ENCODE assay signal across 12 cellular contexts in genomic region chr1:38052750-38053415, GRCh38. TPM values are rescaled to one million over a fixed set of nuclear protein-coding genes. Genes with fewer than 3 reads are reported as not detected.
DNase-seq lines count a peak whose midpoint lies in the region; ATAC-seq and TF ChIP-seq lines count a peak whose summit lies in the region.
"Had no signal": no experiment of that assay in that cellular context is flagged by ENCODE, and none has a peak within 500 bp of the region (broad histone marks: within the 10 kb centered on the region; RNA-seq: fewer than 3 reads in every experiment).

No MANE protein-coding gene starts in this region.

- DNase-seq in activated naive CD8-positive, alpha-beta T cell treated with anti-CD3 and anti-CD28 coated beads, Interleukin-2, amount 50 U/mL, for 24 hours = no peak
- no peak for DNase-seq in activated naive CD8-positive, alpha-beta T cell treated with anti-CD3 and anti-CD28 coated beads for 36 hours
- DNase-seq in RPMI8226 (peak; percentile 63), thyroid gland (no peak), SKM-1 (lab: John Stamatoyannopoulos, UW; ENCODE audit: unreplicated experiment) (no peak), NCI-H524 (lab: John Stamatoyannopoulos, UW) (no peak), GM13977 (ENCODE audit: low spot score) (no peak)
- DNase-seq: activated gamma-delta T cell, AML-193, NCI-H1930 had no signal

- no peak overlapping the region for H3K27ac ChIP-seq in thyroid gland

- H3K4me3 ChIP-seq in thyroid gland (replicated peaks in 1 of 3) = no peak overlapping the region

- 66 to 82% methylated on average over 3 of the region's 3 CpGs for WGBS in thyroid gland, 2 donors

- intact Hi-C loops in thyroid gland (cut with DNase I) = no loop called here

- H3K27ac Mint-ChIP-seq in activated naive CD8-positive, alpha-beta T cell treated with anti-CD3 and anti-CD28 coated beads, Interleukin-2, amount 50 U/mL, for 24 hours = no peak overlapping the region
- H3K27ac Mint-ChIP-seq in activated naive CD8-positive, alpha-beta T cell treated with anti-CD3 and anti-CD28 coated beads for 36 hours = no peak overlapping the region
- H3K27ac Mint-ChIP-seq: T-cell had no signal

- TF ChIP-seq CTCF in thyroid gland (IDR thresholded peaks at IDR 0.05) (no peak), GM13977 (IDR thresholded peaks at IDR 0.05; ENCODE audit: extremely low read depth, insufficient read depth, missing control alignments) (no peak)

- H3K36me3 ChIP-seq in thyroid gland = no peaks in the 10 kb centered on the region

- ATAC-seq in activated naive CD8-positive, alpha-beta T cell treated with anti-CD3 and anti-CD28 coated beads, Interleukin-2, amount 50 U/mL, for 24 hours = peak; percentile 34
- ATAC-seq in HG02798 (IDR thresholded peaks at IDR 0.05; ENCODE audit: poor library complexity, unreplicated experiment) = peak; percentile 54

- in situ Hi-C loops in GM13977 (cut with MboI; ENCODE audit: low pct_unique_long_range_greater_than_20kb, low sequenced_read_pairs, unreplicated experiment) = no loop called here

- peaks cover 0 to 7% of the 10 kb centered on the region in 2 donors for H3K4me1 ChIP-seq in thyroid gland

- no peaks in the 10 kb centered on the region for H3K9me3 ChIP-seq in thyroid gland

- H3K27me3 Mint-ChIP-seq in activated naive CD8-positive, alpha-beta T cell treated with anti-CD3 and anti-CD28 coated beads, Interleukin-2, amount 50 U/mL, for 24 hours = peaks cover 19% of the 10 kb centered on the region
- H3K27me3 Mint-ChIP-seq in activated naive CD8-positive, alpha-beta T cell treated with anti-CD3 and anti-CD28 coated beads for 36 hours = peaks cover 31% of the 10 kb centered on the region

- TF ChIP-seq POLR2A in thyroid gland (IDR thresholded peaks at IDR 0.05) = no peak

- no peaks in the 10 kb centered on the region for H3K9me3 Mint-ChIP-seq in activated naive CD8-positive, alpha-beta T cell treated with anti-CD3 and anti-CD28 coated beads, Interleukin-2, amount 50 U/mL, for 24 hours
- H3K9me3 Mint-ChIP-seq in activated naive CD8-positive, alpha-beta T cell treated with anti-CD3 and anti-CD28 coated beads for 36 hours = no peaks in the 10 kb centered on the region
- H3K9me3 Mint-ChIP-seq: T-cell had no signal

- H3K36me3 Mint-ChIP-seq in activated naive CD8-positive, alpha-beta T cell treated with anti-CD3 and anti-CD28 coated beads, Interleukin-2, amount 50 U/mL, for 24 hours (ENCODE audit: low read depth) = no peaks in the 10 kb centered on the region
- no peaks in the 10 kb centered on the region for H3K36me3 Mint-ChIP-seq in activated naive CD8-positive, alpha-beta T cell treated with anti-CD3 and anti-CD28 coated beads for 36 hours
- H3K36me3 Mint-ChIP-seq: T-cell had no signal

- no peak overlapping the region for H3K4me3 Mint-ChIP-seq in activated naive CD8-positive, alpha-beta T cell treated with anti-CD3 and anti-CD28 coated beads, Interleukin-2, amount 50 U/mL, for 24 hours
- no peak overlapping the region for H3K4me3 Mint-ChIP-seq in activated naive CD8-positive, alpha-beta T cell treated with anti-CD3 and anti-CD28 coated beads for 36 hours
- H3K4me3 Mint-ChIP-seq: T-cell had no signal

- no peaks in the 10 kb centered on the region for H3K27me3 ChIP-seq in thyroid gland

- H3K4me1 Mint-ChIP-seq in activated naive CD8-positive, alpha-beta T cell treated with anti-CD3 and anti-CD28 coated beads, Interleukin-2, amount 50 U/mL, for 24 hours = peaks cover 20% of the 10 kb centered on the region
- peaks cover 15% of the 10 kb centered on the region for H3K4me1 Mint-ChIP-seq in activated naive CD8-positive, alpha-beta T cell treated with anti-CD3 and anti-CD28 coated beads for 36 hours

RNA-seq across cellular contexts. Expression of gene POU3F1, which starts 6.3 kb away (rescaled TPM):
- under 1 TPM in 1 of 2 experiments, not detected in 1; 0.10 TPM for total RNA-seq in activated naive CD8-positive, alpha-beta T cell treated with anti-CD3 and anti-CD28 coated beads for 36 hours
- not detected for total RNA-seq in thyroid gland

RNA-seq across cellular contexts. Expression of gene UTP11, which starts 40.3 kb away (rescaled TPM):
- 10 to 100 TPM; 83.5 to 89.2 TPM for total RNA-seq in activated naive CD8-positive, alpha-beta T cell treated with anti-CD3 and anti-CD28 coated beads for 36 hours
- 10 to 100 TPM; 36.1 to 43.9 (median 39.4) TPM for total RNA-seq in thyroid gland

RNA-seq across cellular contexts. Expression of gene FHL3, which starts 47.6 kb away (rescaled TPM):
- total RNA-seq in activated naive CD8-positive, alpha-beta T cell treated with anti-CD3 and anti-CD28 coated beads for 36 hours = 10 to 100 TPM; 26.5 to 27.7 TPM
- 10 to 100 TPM in 2 of 4 donors, 1 to 10 TPM in 2; 7.5 to 13.8 (median 10.4) TPM for total RNA-seq in thyroid gland
